1 cellular context compared by ENCODE assay signal in the genomic region with DNA sequence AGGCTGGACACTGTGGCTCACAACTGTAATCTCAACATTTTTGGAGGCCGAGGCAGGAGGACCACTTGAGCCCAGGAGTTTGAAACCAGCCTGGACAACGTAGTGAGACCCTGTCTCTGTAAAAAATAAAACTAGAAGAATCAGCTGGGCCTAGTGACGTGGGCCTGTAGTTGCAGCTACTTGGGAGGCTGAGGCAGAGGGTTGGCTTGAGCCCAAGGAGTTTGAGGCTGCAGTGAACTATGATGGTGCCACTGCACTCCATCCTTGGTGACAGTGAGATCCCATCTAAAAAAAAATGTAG.
TF ChIP-seq lines count a peak whose summit lies in the region.

No MANE protein-coding gene starts in this region.

TF ChIP-seq in GM12878, 131 proteins besides CTCF, POLR2A, EP300 and RAD21:
- no peak for TF ChIP-seq JUND (IDR thresholded peaks at IDR 0.05; ENCODE audit: low read depth, low read length)
- TF ChIP-seq NFIC (IDR thresholded peaks at IDR 0.05; ENCODE audit: low read depth, low read length), result no peak
- TF ChIP-seq FOXK2 (IDR thresholded peaks at IDR 0.05), result no peak
- no peak for TF ChIP-seq POU2F2 (IDR thresholded peaks at IDR 0.05; ENCODE audit: borderline replicate concordance, low read depth, low read length)
- TF ChIP-seq NBN (IDR thresholded peaks at IDR 0.05), result no peak
- no peak for TF ChIP-seq TBL1XR1 (IDR thresholded peaks at IDR 0.05; ENCODE audit: low read depth, low read length)
- no peak for TF ChIP-seq ZBED1 (IDR thresholded peaks at IDR 0.05; ENCODE audit: borderline replicate concordance)
- TF ChIP-seq, protein P1, sequence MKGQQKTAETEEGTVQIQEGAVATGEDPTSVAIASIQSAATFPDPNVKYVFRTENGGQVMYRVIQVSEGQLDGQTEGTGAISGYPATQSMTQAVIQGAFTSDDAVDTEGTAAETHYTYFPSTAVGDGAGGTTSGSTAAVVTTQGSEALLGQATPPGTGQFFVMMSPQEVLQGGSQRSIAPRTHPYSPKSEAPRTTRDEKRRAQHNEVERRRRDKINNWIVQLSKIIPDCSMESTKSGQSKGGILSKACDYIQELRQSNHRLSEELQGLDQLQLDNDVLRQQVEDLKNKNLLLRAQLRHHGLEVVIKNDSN (IDR thresholded peaks at IDR 0.05; ENCODE audit: borderline replicate concordance, extremely low read length, insufficient read depth, low read depth, low read length), result no peak
- TF ChIP-seq, protein P2, sequence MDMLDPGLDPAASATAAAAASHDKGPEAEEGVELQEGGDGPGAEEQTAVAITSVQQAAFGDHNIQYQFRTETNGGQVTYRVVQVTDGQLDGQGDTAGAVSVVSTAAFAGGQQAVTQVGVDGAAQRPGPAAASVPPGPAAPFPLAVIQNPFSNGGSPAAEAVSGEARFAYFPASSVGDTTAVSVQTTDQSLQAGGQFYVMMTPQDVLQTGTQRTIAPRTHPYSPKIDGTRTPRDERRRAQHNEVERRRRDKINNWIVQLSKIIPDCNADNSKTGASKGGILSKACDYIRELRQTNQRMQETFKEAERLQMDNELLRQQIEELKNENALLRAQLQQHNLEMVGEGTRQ (IDR thresholded peaks at IDR 0.05; ENCODE audit: borderline replicate concordance, low read depth, low read length), result no peak
- TF ChIP-seq PKNOX1 (IDR thresholded peaks at IDR 0.05), result no peak
- no peak for TF ChIP-seq LARP7 (IDR thresholded peaks at IDR 0.05)
- TF ChIP-seq TAF1 (IDR thresholded peaks at IDR 0.05; ENCODE audit: borderline replicate concordance, low read depth, low read length), result no peak
- no peak for TF ChIP-seq SREBF2 (IDR thresholded peaks at IDR 0.05; ENCODE audit: low read length)
- no peak for TF ChIP-seq MLLT1 (IDR thresholded peaks at IDR 0.05)
- no peak for TF ChIP-seq SRF (IDR thresholded peaks at IDR 0.05; ENCODE audit: low read depth in 2 of 2, low read length in 2 of 2)
- TF ChIP-seq PAX8 (IDR thresholded peaks at IDR 0.05), result no peak
- TF ChIP-seq ZBTB33 (IDR thresholded peaks at IDR 0.05), result no peak
